ENCODE assay signal across 1 cellular context in the genomic region with DNA sequence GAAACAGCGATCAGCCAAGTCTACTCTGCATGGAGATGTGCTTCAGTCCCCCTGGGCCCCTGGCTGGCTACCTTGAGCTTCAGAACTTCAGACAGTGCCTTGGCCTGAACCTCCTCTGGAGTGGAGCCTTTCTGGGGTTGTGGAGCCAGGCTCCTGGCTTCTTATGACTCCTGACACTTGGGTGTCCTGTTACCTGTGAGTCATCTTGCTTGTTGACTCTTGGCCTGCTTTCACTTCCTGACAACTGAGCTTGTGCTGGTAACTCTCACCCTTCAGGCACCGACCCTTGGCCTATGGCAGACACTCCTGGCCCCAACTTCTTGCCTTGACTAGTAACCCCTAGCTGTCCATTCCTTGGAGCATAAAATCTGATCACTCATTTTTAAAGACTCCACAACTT.
TF ChIP-seq lines count a peak whose summit lies in the region.

No MANE protein-coding gene starts in this region.

TF ChIP-seq in SK-N-SH, 30 proteins besides CTCF, POLR2A, EP300 and RAD21 (continued from another document):
- TF ChIP-seq REST (IDR thresholded peaks at IDR 0.05; ENCODE audit: low read depth, low read length) = peak; percentile 82
- no peak for TF ChIP-seq MXI1 (IDR thresholded peaks at IDR 0.05; ENCODE audit: low read depth, low read length)
- no peak for TF ChIP-seq MAX (IDR thresholded peaks at IDR 0.05; ENCODE audit: low read depth)
- no peak for TF ChIP-seq MEF2A (IDR thresholded peaks at IDR 0.05; ENCODE audit: borderline replicate concordance, low read depth)
- TF ChIP-seq GATA2 (CRISPR knock-in tag; IDR thresholded peaks at IDR 0.05) = no peak
- TF ChIP-seq YY1 (IDR thresholded peaks at IDR 0.05; ENCODE audit: low read depth) = no peak
- peak; percentile 74 for TF ChIP-seq TCF12 (IDR thresholded peaks at IDR 0.05)
- no peak for TF ChIP-seq CHD2 (IDR thresholded peaks at IDR 0.05; ENCODE audit: low read length, partially characterized antibody)
- TF ChIP-seq FOXM1 (IDR thresholded peaks at IDR 0.05; ENCODE audit: low read depth) = no peak
- TF ChIP-seq TAF1 (IDR thresholded peaks at IDR 0.05; ENCODE audit: borderline replicate concordance, low read depth, low read length) = no peak
- TF ChIP-seq RFX5 (IDR thresholded peaks at IDR 0.05; ENCODE audit: low read length) = no peak
